ENCODE assay signal across 10 cellular contexts in genomic region chr1:234965128-234965527, GRCh38.
DNase-seq lines count a peak whose midpoint lies in the region; ATAC-seq, FAIRE-seq and TF ChIP-seq lines count a peak whose summit lies in the region.
"Had no signal": no experiment of that assay in that cellular context is flagged by ENCODE, and none has a peak within 500 bp of the region (broad histone marks: within the 10 kb centered on the region; RNA-seq: fewer than 3 reads in every experiment).

No MANE protein-coding gene starts in this region.

- H3K9ac ChIP-seq in Loucy (ENCODE audit: low read depth, low read length, poor library complexity, severe bottlenecking) (peak overlapping the region; percentile 93), mucosa of rectum (ENCODE audit: low read depth in 1 of 2, low read length in 2 of 2) (peak overlapping the region; percentile 41 to 44)

- TF ChIP-seq RAD21 in A549 (conservative IDR thresholded peaks at IDR 0.05 in 1 of 2, IDR thresholded peaks at IDR 0.05 in 1 of 2): no peak

- peaks cover 7% of the 10 kb centered on the region; the same call in 1 of the 2 replicates for H3K79me2 ChIP-seq in Loucy (ENCODE audit: insufficient read depth, low read length)

- DNase-seq in A549 (ENCODE audit: low read depth in 1 of 2, low spot score in 1 of 2): no peak
- peak in 1 of 2 donors; percentile 58 for DNase-seq in ascending aorta (ENCODE audit: low spot score in 2 of 2)
- no peak for DNase-seq in foreskin melanocyte
- no peak for DNase-seq in brain microvascular endothelial cell
- DNase-seq: SJCRH30 had no signal

- no peaks in the 10 kb centered on the region for H3K27me3 ChIP-seq in Loucy (ENCODE audit: insufficient read depth, low read length, poor library complexity, severe bottlenecking)
- H3K27me3 ChIP-seq in ascending aorta: no peaks in the 10 kb centered on the region
- H3K27me3 ChIP-seq in mucosa of rectum (ENCODE audit: control insufficient read depth in 2 of 2, insufficient read depth in 2 of 2, low read length in 2 of 2): no peaks in the 10 kb centered on the region
- no peaks in the 10 kb centered on the region for H3K27me3 ChIP-seq in brain microvascular endothelial cell (replicated peaks)
- H3K27me3 ChIP-seq: SJCRH30 had no signal

- H3K36me3 ChIP-seq in Loucy (ENCODE audit: insufficient read depth, low read length): no peaks in the 10 kb centered on the region
- no peaks in the 10 kb centered on the region for H3K36me3 ChIP-seq in ascending aorta
- no peaks in the 10 kb centered on the region for H3K36me3 ChIP-seq in mucosa of rectum (ENCODE audit: control insufficient read depth in 2 of 2, insufficient read depth in 2 of 2, low read length in 2 of 2)
- H3K36me3 ChIP-seq in brain microvascular endothelial cell (replicated peaks): no peaks in the 10 kb centered on the region
- H3K36me3 ChIP-seq: SJCRH30 had no signal

- no peak for FAIRE-seq in A549 (lab: Jason Lieb, UNC)
- FAIRE-seq: islet of Langerhans had no signal

- in situ Hi-C loops in brain microvascular endothelial cell (cut with HindIII; ENCODE audit: low pct_ligation_motif_present, low sequenced_read_pairs): loop anchor here (25.0 kb wide), 2 partner anchors 228 to 353 kb away; partner anchors contain the start of gene IRF2BP2

- H3K4me1 ChIP-seq in A549 (peaks cover 72% of the 10 kb centered on the region), Loucy (ENCODE audit: insufficient read depth, low read length, poor library complexity, severe bottlenecking) (peaks cover 65% of the 10 kb centered on the region), ascending aorta (peaks cover 27 to 53% of the 10 kb centered on the region in 2 donors), mucosa of rectum (ENCODE audit: control insufficient read depth in 2 of 2, insufficient read depth in 2 of 2, low read length in 2 of 2) (peaks cover 48 to 61% of the 10 kb centered on the region in 2 donors)

- peak overlapping the region; percentile 39 for H2AFZ ChIP-seq in Loucy (ENCODE audit: low read length)

- no peak overlapping the region for H3K4me3 ChIP-seq in A549
- H3K4me3 ChIP-seq in Loucy (ENCODE audit: low read length, poor library complexity, severe bottlenecking): no peak overlapping the region
- H3K4me3 ChIP-seq in ascending aorta: no peak overlapping the region
- H3K4me3 ChIP-seq in mucosa of rectum (ENCODE audit: low read length in 2 of 2): no peak overlapping the region
- H3K4me3 ChIP-seq in brain microvascular endothelial cell (ENCODE audit: low read depth, low read length): no peak overlapping the region
- H3K4me3 ChIP-seq: SJCRH30 had no signal

- H3F3A ChIP-seq in Loucy (ENCODE audit: low read depth): peaks cover 26% of the 10 kb centered on the region

- H3K27ac ChIP-seq in A549 (peak overlapping the region; percentile 93 to 96), ascending aorta (peak overlapping the region; percentile 6 to 85), mucosa of rectum (ENCODE audit: low read depth in 2 of 2, low read length in 2 of 2) (peak overlapping the region; percentile 96 to 97), brain microvascular endothelial cell (no peak overlapping the region)
- H3K27ac ChIP-seq: SJCRH30 had no signal

- no peak for TF ChIP-seq POLR2A in A549 (IDR thresholded peaks at IDR 0.05; ENCODE audit: low read length)

- intact Hi-C loops in ascending aorta (cut with DNase I): no loop called here

- no peak for TF ChIP-seq EP300 in A549 (IDR thresholded peaks at IDR 0.05)

- ATAC-seq in A549 (no peak), GM21381 (IDR thresholded peaks at IDR 0.05; ENCODE audit: unreplicated experiment) (no peak), GM21576 (IDR thresholded peaks at IDR 0.05; ENCODE audit: unreplicated experiment) (no peak)

- H3K4me2 ChIP-seq in A549 (peak overlapping the region; percentile 1; the same call in 1 of the 3 replicates), Loucy (ENCODE audit: low read depth, low read length, poor library complexity, severe bottlenecking) (peak overlapping the region; percentile 78)

- POLR2A ChIA-PET in A549 (lab: Yijun Ruan, JAX): no interaction called here

- H3K9me3 ChIP-seq in A549: no peaks in the 10 kb centered on the region
- H3K9me3 ChIP-seq in Loucy (ENCODE audit: insufficient read depth, low read depth, low read length): no peaks in the 10 kb centered on the region
- no peaks in the 10 kb centered on the region for H3K9me3 ChIP-seq in ascending aorta
- H3K9me3 ChIP-seq in mucosa of rectum (ENCODE audit: control insufficient read depth in 2 of 2, low read length in 2 of 2): no peaks in the 10 kb centered on the region
- H3K9me3 ChIP-seq: SJCRH30 had no signal

- CTCF ChIA-PET in A549 (lab: Yijun Ruan, JAX): interaction anchor here (1.0 to 1.3 kb wide), 3 partner anchors 12 to 100 kb away, joined by 3 to 6 read pairs (median 3); no protein-coding TSS in a partner anchor

- H3K9me2 ChIP-seq in Loucy (replicated peaks; ENCODE audit: low read depth, low read length): no peaks in the 10 kb centered on the region

- TF ChIP-seq CTCF in A549 (IDR thresholded peaks at IDR 0.05): no peak
- TF ChIP-seq CTCF in Loucy (conservative IDR thresholded peaks at IDR 0.05; ENCODE audit: low read length): no peak
- TF ChIP-seq CTCF in ascending aorta (IDR thresholded peaks at IDR 0.05): no peak
- no peak for TF ChIP-seq CTCF in brain microvascular endothelial cell (IDR thresholded peaks at IDR 0.05; ENCODE audit: low read depth, low read length, missing control alignments)

- H4K20me1 ChIP-seq in Loucy (ENCODE audit: insufficient read depth, low read length, poor library complexity, severe bottlenecking): no peaks in the 10 kb centered on the region

TF ChIP-seq in A549, 52 proteins besides CTCF, POLR2A, EP300 and RAD21:
- TF ChIP-seq, protein P1, sequence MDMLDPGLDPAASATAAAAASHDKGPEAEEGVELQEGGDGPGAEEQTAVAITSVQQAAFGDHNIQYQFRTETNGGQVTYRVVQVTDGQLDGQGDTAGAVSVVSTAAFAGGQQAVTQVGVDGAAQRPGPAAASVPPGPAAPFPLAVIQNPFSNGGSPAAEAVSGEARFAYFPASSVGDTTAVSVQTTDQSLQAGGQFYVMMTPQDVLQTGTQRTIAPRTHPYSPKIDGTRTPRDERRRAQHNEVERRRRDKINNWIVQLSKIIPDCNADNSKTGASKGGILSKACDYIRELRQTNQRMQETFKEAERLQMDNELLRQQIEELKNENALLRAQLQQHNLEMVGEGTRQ (IDR thresholded peaks at IDR 0.05): no peak
- TF ChIP-seq CEBPB (IDR thresholded peaks at IDR 0.05): 0 out of 4 replicates have a peak, but pooled peaks of 1 of the 2 experiments have one; percentile 13
